8 cellular contexts compared by ENCODE assay signal in genomic region chr17:59839646-59840328, GRCh38. TPM values are rescaled to one million over a fixed set of nuclear protein-coding genes. Genes with fewer than 3 reads are reported as not detected.
DNase-seq lines count a peak whose midpoint lies in the region; ATAC-seq and TF ChIP-seq lines count a peak whose summit lies in the region.

No MANE protein-coding gene starts in this region.

- H3K4me1 ChIP-seq in CD4-positive, CD25-positive, alpha-beta regulatory T cell (ENCODE audit: control insufficient read depth, insufficient read depth, low read length, poor library complexity, severe bottlenecking): peaks cover 50% of the 10 kb centered on the region
- no peaks in the 10 kb centered on the region for H3K4me1 ChIP-seq in muscle layer of duodenum (ENCODE audit: control insufficient read depth in 1 of 2, insufficient read depth in 2 of 2, low read length in 2 of 2)

- no peak for ATAC-seq in CD4-positive, CD25-positive, alpha-beta regulatory T cell (ENCODE audit: low read depth in 2 of 2)
- ATAC-seq in GM21529 (IDR thresholded peaks at IDR 0.05; ENCODE audit: unreplicated experiment): no peak

- peaks cover 5% of the 10 kb centered on the region for H3K27me3 Mint-ChIP-seq in CD4-positive, CD25-positive, alpha-beta regulatory T cell

- H3K27me3 ChIP-seq in CD4-positive, CD25-positive, alpha-beta regulatory T cell (ENCODE audit: control insufficient read depth, insufficient read depth, low read length): no peaks in the 10 kb centered on the region
- H3K27me3 ChIP-seq in muscle layer of duodenum (ENCODE audit: low read depth, low read length): no peaks in the 10 kb centered on the region

- no peaks in the 10 kb centered on the region for H3K9me3 ChIP-seq in CD4-positive, CD25-positive, alpha-beta regulatory T cell (ENCODE audit: control insufficient read depth in 2 of 2, low read length in 2 of 2)
- H3K9me3 ChIP-seq in muscle layer of duodenum (ENCODE audit: control insufficient read depth in 1 of 2, low read length in 2 of 2): no peaks in the 10 kb centered on the region

- H3K4me3 Mint-ChIP-seq in CD4-positive, CD25-positive, alpha-beta regulatory T cell: peak overlapping the region; percentile 94 to 98 (median 98)

- peak overlapping the region; percentile 97 for H3K27ac ChIP-seq in CD4-positive, CD25-positive, alpha-beta regulatory T cell (ENCODE audit: insufficient read depth, low read length, poor library complexity, severe bottlenecking)
- H3K27ac ChIP-seq in muscle layer of duodenum (ENCODE audit: low read length): peak overlapping the region; percentile 100

- TF ChIP-seq CTCF in choroid plexus epithelial cell (conservative IDR thresholded peaks at IDR 0.05; ENCODE audit: low read depth, low read length): no peak

- peaks cover 29% of the 10 kb centered on the region for H3K36me3 Mint-ChIP-seq in CD4-positive, CD25-positive, alpha-beta regulatory T cell

- peaks cover 9 to 60% (median 25%) of the 10 kb centered on the region in 4 donors for H3K4me1 Mint-ChIP-seq in CD4-positive, CD25-positive, alpha-beta regulatory T cell

- no peaks in the 10 kb centered on the region for H3K9me3 Mint-ChIP-seq in CD4-positive, CD25-positive, alpha-beta regulatory T cell

- peak in 1 of 3 donors; percentile 70 for DNase-seq in CD4-positive, CD25-positive, alpha-beta regulatory T cell
- DNase-seq in LHCN-M2 (ENCODE audit: low read depth) (peak; percentile 55), choroid plexus epithelial cell (ENCODE audit: low read depth) (peak; percentile 69), NCI-H446 treated with DMSO at 0.1 percent for 48 hours (lab: John Stamatoyannopoulos, UW) (no peak), activated gamma-delta T cell treated with Interleukin-2 at 50 U/mL for 16 hours (no peak), DMS153 (lab: John Stamatoyannopoulos, UW) (no peak)

- H3K4me3 ChIP-seq in CD4-positive, CD25-positive, alpha-beta regulatory T cell (ENCODE audit: low read depth, low read length): peak overlapping the region; percentile 100
- H3K4me3 ChIP-seq in choroid plexus epithelial cell (ENCODE audit: low read depth, low read length) (peak overlapping the region; percentile 83), muscle layer of duodenum (ENCODE audit: low read depth in 1 of 2, low read length in 2 of 2) (peak overlapping the region; percentile 81 to 100)

- peak overlapping the region; percentile 98 to 99 (median 99) for H3K27ac Mint-ChIP-seq in CD4-positive, CD25-positive, alpha-beta regulatory T cell

- H3K36me3 ChIP-seq in CD4-positive, CD25-positive, alpha-beta regulatory T cell (ENCODE audit: control insufficient read depth, insufficient read depth, low read length): peaks cover 18% of the 10 kb centered on the region
- peaks cover 28 to 42% of the 10 kb centered on the region in 2 donors for H3K36me3 ChIP-seq in muscle layer of duodenum (ENCODE audit: control insufficient read depth in 1 of 2, insufficient read depth in 2 of 2, low read length in 2 of 2)

RNA-seq across cellular contexts. Expression of gene TUBD1, which starts 53.0 kb away (rescaled TPM):
- total RNA-seq in CD4-positive, CD25-positive, alpha-beta regulatory T cell: 16.3 TPM
- polyA plus RNA-seq in CD4-positive, CD25-positive, alpha-beta regulatory T cell: 10 to 100 TPM; 21.0 to 28.2 (median 24.6) TPM
- 1.3 and 4.8 TPM in 2 replicates for total RNA-seq in LHCN-M2 (2014; rRNA removed)
- polyA plus RNA-seq in LHCN-M2 (2012): 1.6 TPM

RNA-seq across cellular contexts. Expression of gene RPS6KB1, which starts 53.1 kb away (rescaled TPM):
- total RNA-seq in CD4-positive, CD25-positive, alpha-beta regulatory T cell: 123 TPM
- polyA plus RNA-seq in CD4-positive, CD25-positive, alpha-beta regulatory T cell: 10 to 100 TPM; 19.9 to 28.1 (median 25.0) TPM
- total RNA-seq in LHCN-M2 (2014; rRNA removed): 21.4 and 30.7 TPM in 2 replicates
- 5.9 TPM for polyA plus RNA-seq in LHCN-M2 (2012)

Comparison
In these comparisons a context has a peak if more than half of its experiments do, and no peak if none do; other contexts are left out.
1. DNase-seq: peak in LHCN-M2 (single experiment) and choroid plexus epithelial cell (single experiment); none in NCI-H446 treated with DMSO at 0.1 percent for 48 hours (single experiment), activated gamma-delta T cell treated with Interleukin-2 at 50 U/mL for 16 hours (single experiment) and DMS153 (single experiment).
2. Peak in every context shown above with its lines, with median percentiles within 50 percentile points of each other: H3K4me3 ChIP-seq.